8 cellular contexts compared by ENCODE assay signal in the genomic region with DNA sequence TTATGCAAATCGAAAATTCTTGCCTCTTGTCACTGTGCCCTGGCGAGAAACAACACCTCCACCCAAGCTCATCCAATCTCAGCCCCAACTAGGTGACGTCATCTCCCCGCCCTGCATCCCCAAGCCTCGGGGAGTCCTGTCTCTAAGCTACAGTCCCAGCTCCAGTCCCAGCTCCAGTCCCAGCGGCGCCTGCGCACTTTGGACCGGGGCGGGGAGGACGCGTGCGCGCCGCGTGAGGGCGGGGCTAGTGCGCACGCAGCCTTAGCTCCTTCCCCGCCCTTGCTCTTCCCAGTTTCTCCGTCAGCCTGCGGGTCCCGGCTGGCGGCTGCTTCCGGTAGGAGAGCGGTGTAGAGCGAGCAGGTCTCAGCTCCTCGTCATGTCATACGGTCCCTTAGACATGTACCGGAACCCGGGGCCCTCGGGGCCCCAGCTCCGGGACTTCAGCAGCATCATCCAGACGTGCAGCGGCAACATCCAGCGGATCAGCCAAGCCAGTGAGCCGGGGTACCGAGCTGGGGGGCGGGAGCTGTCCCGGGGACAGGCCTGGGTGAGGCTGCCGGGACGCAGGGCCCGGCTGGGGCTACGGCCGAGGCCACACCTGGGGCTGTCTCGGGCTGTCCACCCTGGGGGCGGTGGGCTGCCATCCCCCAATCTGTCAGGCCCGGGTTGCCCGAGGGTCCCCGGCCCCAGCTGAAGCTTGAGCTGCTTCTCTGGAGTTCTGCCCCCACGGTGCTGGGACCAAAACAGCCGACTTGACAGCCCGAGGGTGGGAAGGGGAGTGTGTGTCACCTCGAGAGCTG. TPM values are rescaled to one million over a fixed set of nuclear protein-coding genes. Genes with fewer than 3 reads are reported as not detected.
A peak's percentile ranks its signal among the peaks of the same experiment; 100 is the strongest.
DNase-seq lines count a peak whose midpoint lies in the region; ATAC-seq, FAIRE-seq and TF ChIP-seq lines count a peak whose summit lies in the region.

STX12 (plus strand) TSS at position 288 of the 800 bp plus-strand sequence; CDS start at position 377, 89 bp downstream.

- peak; percentile 100 for DNase-seq in GM12865 (ENCODE audit: low read depth)
- peak; percentile 90 for DNase-seq in NCI-H1417 treated with DMSO at 0.1 percent for 48 hours (lab: John Stamatoyannopoulos, UW)
- peak; percentile 97 for DNase-seq in SW480 (ENCODE audit: low spot score)
- DNase-seq in activated naive CD8-positive, alpha-beta T cell treated with anti-CD3 and anti-CD28 coated beads, Interleukin-2, amount 50 U/mL, for 24 hours = peak; percentile 99
- DNase-seq in Right ventricle myocardium inferior (ENCODE audit: missing footprints) = peak; percentile 99
- peak; percentile 97 to 99 (median 98) for DNase-seq in pancreas
- peak; percentile 99 to 100 for DNase-seq in tibial artery

- H3K27me3 ChIP-seq in pancreas (no peaks in the 10 kb centered on the region), tibial artery (no peaks in the 10 kb centered on the region)

- H3K27ac ChIP-seq in pancreas (peak within 1 kb of the TSS; percentile 74 to 89 (median 84)), tibial artery (peak within 1 kb of the TSS; percentile 93 to 94)

- intact Hi-C loops in Right ventricle myocardium inferior (cut with DNase I) (loop anchor here (2.0 to 10.0 kb wide), 3 partner anchors 16 to 52 kb away; partner anchors contain the start of gene FAM76A), pancreas (cut with DNase I) (no loop called here), tibial artery (cut with DNase I; ENCODE audit: low total_unique reads) (loop anchor here (1.0 kb wide), 1 partner anchor 48 kb away; the partner anchor contains the start of gene FAM76A)

- H3K4me3 ChIP-seq in GM12865 (ENCODE audit: low read depth, low read length) = peak within 1 kb of the TSS; percentile 58
- H3K4me3 ChIP-seq in pancreas = peak within 1 kb of the TSS; percentile 71 to 95 (median 88)
- H3K4me3 ChIP-seq in tibial artery = peak within 1 kb of the TSS; percentile 75 to 82

- H3K9me3 ChIP-seq in pancreas (no peaks in the 10 kb centered on the region), tibial artery (no peaks in the 10 kb centered on the region)

- H3K27me3 Mint-ChIP-seq in activated naive CD8-positive, alpha-beta T cell treated with anti-CD3 and anti-CD28 coated beads, Interleukin-2, amount 50 U/mL, for 24 hours = no peaks in the 10 kb centered on the region

- H3K4me1 ChIP-seq in pancreas = peaks cover 4 to 16% (median 12%) of the 10 kb centered on the region in 3 donors
- H3K4me1 ChIP-seq in tibial artery = peaks cover 0 to 43% (median 14%) of the 10 kb centered on the region in 4 donors

- TF ChIP-seq CTCF in GM12865 (IDR thresholded peaks at IDR 0.05; ENCODE audit: insufficient read depth, low read depth, low read length, missing control alignments) (no peak), pancreas (IDR thresholded peaks at IDR 0.05) (no peak), tibial artery (IDR thresholded peaks at IDR 0.05) (no peak)

- H3K36me3 ChIP-seq in pancreas = no peaks in the 10 kb centered on the region
- H3K36me3 ChIP-seq in tibial artery = peaks cover 0 to 10% (median 0%) of the 10 kb centered on the region in 3 donors

- peak; percentile 86 for FAIRE-seq in pancreas (lab: Jason Lieb, UNC)

- H3K4me3 Mint-ChIP-seq in activated naive CD8-positive, alpha-beta T cell treated with anti-CD3 and anti-CD28 coated beads, Interleukin-2, amount 50 U/mL, for 24 hours = peak within 1 kb of the TSS; percentile 95

- peaks cover 32% of the 10 kb centered on the region for H3K4me1 Mint-ChIP-seq in activated naive CD8-positive, alpha-beta T cell treated with anti-CD3 and anti-CD28 coated beads, Interleukin-2, amount 50 U/mL, for 24 hours

- H3K27ac Mint-ChIP-seq in activated naive CD8-positive, alpha-beta T cell treated with anti-CD3 and anti-CD28 coated beads, Interleukin-2, amount 50 U/mL, for 24 hours = peak within 1 kb of the TSS; percentile 97

- H3K36me3 Mint-ChIP-seq in activated naive CD8-positive, alpha-beta T cell treated with anti-CD3 and anti-CD28 coated beads, Interleukin-2, amount 50 U/mL, for 24 hours (ENCODE audit: low read depth) = peaks cover 4% of the 10 kb centered on the region

- peak; percentile 91 for ATAC-seq in HG02763 (IDR thresholded peaks at IDR 0.05; ENCODE audit: unreplicated experiment)
- ATAC-seq in activated naive CD8-positive, alpha-beta T cell treated with anti-CD3 and anti-CD28 coated beads, Interleukin-2, amount 50 U/mL, for 24 hours = peak; percentile 99
- peak; percentile 99 for ATAC-seq in Right ventricle myocardium inferior
- peak; percentile 98 to 99 (median 99) for ATAC-seq in pancreas

- H3K9me3 Mint-ChIP-seq in activated naive CD8-positive, alpha-beta T cell treated with anti-CD3 and anti-CD28 coated beads, Interleukin-2, amount 50 U/mL, for 24 hours = no peaks in the 10 kb centered on the region

- WGBS in pancreas, 2 donors = 0% methylated on average over 50 to 54 of the region's 54 CpGs

RNA-seq across cellular contexts. Expression of gene STX12, which starts in this region (rescaled TPM):
- total RNA-seq in Right ventricle myocardium inferior (24.4 TPM), pancreas (10 to 100 TPM; 15.4 to 24.3 (median 19.5) TPM)
- 10 to 100 TPM; 13.6 to 21.2 TPM for polyA plus RNA-seq in pancreas

Comparison
In these comparisons a context has a peak if more than half of its experiments do, and no peak if none do; other contexts are left out.
1. Peak in every context shown above with its lines: DNase-seq, ATAC-seq, H3K4me3 ChIP-seq and H3K27ac ChIP-seq.
2. intact Hi-C loops: an anchor here in Right ventricle myocardium inferior (2.0 to 10.0 kb wide) and tibial artery (1.0 kb wide); none called in pancreas.